ENCODE assay signal across 11 cellular contexts in genomic region chr9:127706836-127707241, GRCh38. TPM values are rescaled to one million over a fixed set of nuclear protein-coding genes. Genes with fewer than 3 reads are reported as not detected.
DNase-seq lines count a peak whose midpoint lies in the region; ATAC-seq, FAIRE-seq and TF ChIP-seq lines count a peak whose summit lies in the region.
"Had no signal": no experiment of that assay in that cellular context is flagged by ENCODE, and none has a peak within 500 bp of the region (broad histone marks: within the 10 kb centered on the region; RNA-seq: fewer than 3 reads in every experiment).

CFAP157 (plus strand) TSS chr9:127706988; CDS start chr9:127707032, 44 bp downstream.

- 66 to 71% methylated on average over 10 to 11 of the region's 11 CpGs for WGBS in pancreas, 2 donors

- H3K27me3 ChIP-seq in pancreas: no peaks in the 10 kb centered on the region
- H3K27me3 ChIP-seq: BE2C had no signal

- peaks cover 3% of the 10 kb centered on the region for H3K36me3 Mint-ChIP-seq in dendritic cell treated with granulocyte-macrophage colony-stimulating factor and Interleukin-4, amounts not matched to agents 40 ng/mL and 50 ng/mL, for 4 days (ENCODE audit: low read depth)

- DNase-seq in SKM-1 treated with dmso at 0.1 percent for 144 hours (lab: John Stamatoyannopoulos, UW; ENCODE audit: unreplicated experiment) (peak; percentile 19), SKM-1 (lab: John Stamatoyannopoulos, UW; ENCODE audit: unreplicated experiment) (no peak), NCI-H146 treated with DMSO at 0.1 percent for 48 hours (lab: John Stamatoyannopoulos, UW; ENCODE audit: unreplicated experiment) (peak; percentile 30), pancreas (peak in 3 of 6 donors; percentile 50 to 74 (median 56)), erythroblast (lab: John Stamatoyannopoulos, UW) (no peak), posterior vena cava (ENCODE audit: low spot score) (no peak)
- DNase-seq: activated CD4-positive, CD25-positive, alpha-beta regulatory T cell treated with anti-CD3 and anti-CD28 coated beads, Interleukin-2, amount 50 U/mL, for 72 hours; BE2C had no signal

- H3K9me3 ChIP-seq in pancreas: no peaks in the 10 kb centered on the region

- no peak within 1 kb of the TSS for H3K27ac ChIP-seq in pancreas

- TF ChIP-seq CTCF in pancreas (IDR thresholded peaks at IDR 0.05): no peak

- no peaks in the 10 kb centered on the region for H3K36me3 ChIP-seq in pancreas
- H3K36me3 ChIP-seq: BE2C had no signal

- H3K4me1 Mint-ChIP-seq in dendritic cell treated with granulocyte-macrophage colony-stimulating factor and Interleukin-4, amounts not matched to agents 40 ng/mL and 50 ng/mL, for 4 days (ENCODE audit: low read depth): peaks cover 16% of the 10 kb centered on the region

- intact Hi-C loops in dendritic cell treated with granulocyte-macrophage colony-stimulating factor and Interleukin-4, amounts not matched to agents 40 ng/mL and 50 ng/mL, for 4 days (cut with micrococcal nuclease): no loop called here
- intact Hi-C loops in pancreas (cut with DNase I) (no loop called here), posterior vena cava (cut with DNase I) (no loop called here)

- H3K4me3 Mint-ChIP-seq in dendritic cell treated with granulocyte-macrophage colony-stimulating factor and Interleukin-4, amounts not matched to agents 40 ng/mL and 50 ng/mL, for 4 days: no peak within 1 kb of the TSS

- H3K9me3 Mint-ChIP-seq in dendritic cell treated with granulocyte-macrophage colony-stimulating factor and Interleukin-4, amounts not matched to agents 40 ng/mL and 50 ng/mL, for 4 days: peaks cover 8% of the 10 kb centered on the region

- H3K4me3 ChIP-seq in pancreas: no peak within 1 kb of the TSS

- TF ChIP-seq POLR2A in erythroblast (IDR thresholded peaks at IDR 0.05; ENCODE audit: low read length): no peak

- ATAC-seq in pancreas (peak; percentile 65 to 80 (median 74)), GM18520 (IDR thresholded peaks at IDR 0.05; ENCODE audit: unreplicated experiment) (no peak)

- H3K27ac Mint-ChIP-seq in dendritic cell treated with granulocyte-macrophage colony-stimulating factor and Interleukin-4, amounts not matched to agents 40 ng/mL and 50 ng/mL, for 4 days: peak within 1 kb of the TSS; percentile 42

- FAIRE-seq in pancreas (lab: Jason Lieb, UNC): no peak
- FAIRE-seq: keratinocyte had no signal

- peaks cover 20% of the 10 kb centered on the region for H3K27me3 Mint-ChIP-seq in dendritic cell treated with granulocyte-macrophage colony-stimulating factor and Interleukin-4, amounts not matched to agents 40 ng/mL and 50 ng/mL, for 4 days

- peaks cover 0 to 10% (median 0%) of the 10 kb centered on the region in 3 donors for H3K4me1 ChIP-seq in pancreas

RNA-seq across cellular contexts. Expression of gene CFAP157, which starts in this region (rescaled TPM):
- under 1 TPM in 5 of 6 donors, not detected in 1; 0.12 to 0.39 (median 0.22) TPM for total RNA-seq in pancreas
- 1 to 10 TPM; 1.6 to 2.1 TPM for polyA plus RNA-seq in pancreas
- total RNA-seq in posterior vena cava: under 1 TPM; 0.14 TPM
- polyA plus RNA-seq: keratinocyte had no signal

Comparison
In these comparisons a context has a peak if more than half of its experiments do, and no peak if none do; other contexts are left out.
1. DNase-seq: peak in SKM-1 treated with dmso at 0.1 percent for 144 hours (single experiment) and NCI-H146 treated with DMSO at 0.1 percent for 48 hours (single experiment); none in SKM-1 (single experiment), erythroblast (0 of 2) and posterior vena cava (single experiment).